ENCODE assay signal across 2 cellular contexts in the genomic region with DNA sequence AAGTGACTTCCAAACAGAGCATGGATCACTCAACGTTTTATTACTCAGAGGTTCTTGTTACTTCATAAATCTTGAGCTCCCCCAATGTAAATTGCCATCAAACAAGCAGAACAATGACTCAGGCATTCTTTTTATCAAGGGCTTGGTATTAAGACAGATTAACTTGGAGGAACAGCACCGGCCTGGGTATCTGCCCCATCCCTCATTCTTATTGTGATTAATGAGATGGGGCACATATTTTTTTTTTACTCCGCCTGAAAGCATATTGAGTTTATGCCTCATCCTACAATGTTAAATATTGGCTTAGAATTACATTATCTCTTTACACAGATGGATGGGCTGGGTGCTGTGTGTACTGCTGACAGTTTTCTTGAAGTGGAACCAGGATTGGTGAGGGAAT.
TF ChIP-seq lines count a peak whose summit lies in the region.

No MANE protein-coding gene starts in this region.

TF ChIP-seq in SK-N-SH treated with all-trans-retinoic acid at 6 μM for 48 hours, 23 proteins besides CTCF, POLR2A, EP300 and RAD21 (continued from another document):
- TF ChIP-seq, protein P1, sequence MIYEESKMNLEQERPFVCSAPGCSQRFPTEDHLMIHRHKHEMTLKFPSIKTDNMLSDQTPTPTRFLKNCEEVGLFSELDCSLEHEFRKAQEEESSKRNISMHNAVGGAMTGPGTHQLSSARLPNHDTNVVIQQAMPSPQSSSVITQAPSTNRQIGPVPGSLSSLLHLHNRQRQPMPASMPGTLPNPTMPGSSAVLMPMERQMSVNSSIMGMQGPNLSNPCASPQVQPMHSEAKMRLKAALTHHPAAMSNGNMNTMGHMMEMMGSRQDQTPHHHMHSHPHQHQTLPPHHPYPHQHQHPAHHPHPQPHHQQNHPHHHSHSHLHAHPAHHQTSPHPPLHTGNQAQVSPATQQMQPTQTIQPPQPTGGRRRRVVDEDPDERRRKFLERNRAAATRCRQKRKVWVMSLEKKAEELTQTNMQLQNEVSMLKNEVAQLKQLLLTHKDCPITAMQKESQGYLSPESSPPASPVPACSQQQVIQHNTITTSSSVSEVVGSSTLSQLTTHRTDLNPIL (CRISPR knock-in tag; IDR thresholded peaks at IDR 0.05; ENCODE audit: low read depth) = peak; percentile 93
- peak; percentile 82; the same call in 1 of the 2 replicates for TF ChIP-seq ZFP3 (CRISPR knock-in tag; IDR thresholded peaks at IDR 0.05)

TF ChIP-seq in SK-N-SH, 30 proteins besides CTCF, POLR2A, EP300 and RAD21 (continued from another document):
- TF ChIP-seq, protein P2, sequence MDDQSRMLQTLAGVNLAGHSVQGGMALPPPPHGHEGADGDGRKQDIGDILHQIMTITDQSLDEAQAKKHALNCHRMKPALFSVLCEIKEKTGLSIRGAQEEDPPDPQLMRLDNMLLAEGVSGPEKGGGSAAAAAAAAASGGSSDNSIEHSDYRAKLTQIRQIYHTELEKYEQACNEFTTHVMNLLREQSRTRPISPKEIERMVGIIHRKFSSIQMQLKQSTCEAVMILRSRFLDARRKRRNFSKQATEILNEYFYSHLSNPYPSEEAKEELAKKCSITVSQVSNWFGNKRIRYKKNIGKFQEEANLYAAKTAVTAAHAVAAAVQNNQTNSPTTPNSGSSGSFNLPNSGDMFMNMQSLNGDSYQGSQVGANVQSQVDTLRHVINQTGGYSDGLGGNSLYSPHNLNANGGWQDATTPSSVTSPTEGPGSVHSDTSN (IDR thresholded peaks at IDR 0.05) = no peak
- TF ChIP-seq SIN3A (IDR thresholded peaks at IDR 0.05; ENCODE audit: borderline replicate concordance, low read depth, low read length) (no peak), TCF12 (IDR thresholded peaks at IDR 0.05) (no peak), FOXJ3 (CRISPR knock-in tag; IDR thresholded peaks at IDR 0.05) (no peak), EZH2phosphoT487 (IDR thresholded peaks at IDR 0.05; ENCODE audit: borderline replicate concordance, low read depth) (no peak), YY1 (IDR thresholded peaks at IDR 0.05; ENCODE audit: low read depth) (no peak), MXI1 (IDR thresholded peaks at IDR 0.05; ENCODE audit: low read depth, low read length) (no peak), RFX5 (IDR thresholded peaks at IDR 0.05; ENCODE audit: low read length) (no peak), NRF1 (IDR thresholded peaks at IDR 0.05; ENCODE audit: low read depth, low read length) (no peak), TEAD4 (IDR thresholded peaks at IDR 0.05; ENCODE audit: borderline replicate concordance, insufficient read depth) (no peak), CHD2 (IDR thresholded peaks at IDR 0.05; ENCODE audit: low read length, partially characterized antibody) (no peak), RCOR1 (IDR thresholded peaks at IDR 0.05; ENCODE audit: low read length) (no peak)
- TF ChIP-seq, protein P3, sequence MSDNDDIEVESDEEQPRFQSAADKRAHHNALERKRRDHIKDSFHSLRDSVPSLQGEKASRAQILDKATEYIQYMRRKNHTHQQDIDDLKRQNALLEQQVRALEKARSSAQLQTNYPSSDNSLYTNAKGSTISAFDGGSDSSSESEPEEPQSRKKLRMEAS (IDR thresholded peaks at IDR 0.05; ENCODE audit: low read depth) = no peak
- TF ChIP-seq, protein P4, sequence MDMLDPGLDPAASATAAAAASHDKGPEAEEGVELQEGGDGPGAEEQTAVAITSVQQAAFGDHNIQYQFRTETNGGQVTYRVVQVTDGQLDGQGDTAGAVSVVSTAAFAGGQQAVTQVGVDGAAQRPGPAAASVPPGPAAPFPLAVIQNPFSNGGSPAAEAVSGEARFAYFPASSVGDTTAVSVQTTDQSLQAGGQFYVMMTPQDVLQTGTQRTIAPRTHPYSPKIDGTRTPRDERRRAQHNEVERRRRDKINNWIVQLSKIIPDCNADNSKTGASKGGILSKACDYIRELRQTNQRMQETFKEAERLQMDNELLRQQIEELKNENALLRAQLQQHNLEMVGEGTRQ (IDR thresholded peaks at IDR 0.05; ENCODE audit: borderline replicate concordance, low read depth, low read length) = no peak
